Comparison of ENCODE assay signal across 8 cellular contexts in the genomic region with DNA sequence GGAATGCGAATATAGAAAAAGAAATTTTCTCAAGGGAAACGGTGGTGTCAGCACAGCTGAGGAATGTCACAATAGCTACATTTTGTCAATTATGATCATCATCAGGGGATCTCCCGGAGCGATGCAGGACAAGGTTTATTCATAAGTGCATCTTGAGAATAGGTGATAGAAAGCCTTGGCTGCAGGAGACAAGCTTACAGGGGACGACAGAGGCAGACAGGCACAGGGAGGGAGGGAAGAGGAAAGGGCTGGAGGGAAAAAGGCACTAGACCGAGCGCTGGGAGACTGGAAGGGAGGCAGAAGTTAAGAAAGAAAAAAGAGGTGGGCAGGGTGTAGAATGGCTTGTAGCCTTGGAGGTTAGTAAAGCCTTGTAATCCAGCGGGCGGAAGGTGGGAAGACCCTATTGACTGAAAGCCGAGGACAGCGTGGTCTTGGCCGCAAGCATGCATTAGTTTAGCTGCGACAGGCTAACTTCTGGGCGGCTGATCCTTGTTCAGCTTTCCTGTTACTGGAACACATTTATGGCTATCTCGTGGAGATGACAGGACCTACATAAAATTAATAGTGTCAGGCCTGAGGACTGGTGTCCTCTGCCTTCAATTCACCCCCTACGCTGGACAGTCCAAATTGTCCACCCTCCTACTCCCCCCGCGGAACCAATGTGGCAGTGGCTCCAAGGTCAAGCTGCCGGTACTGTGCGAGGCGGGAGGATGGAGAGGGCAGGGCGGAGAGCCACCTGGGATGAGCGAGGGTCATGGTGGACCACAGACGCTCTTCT. TPM values are rescaled to one million over a fixed set of nuclear protein-coding genes. Genes with fewer than 3 reads are reported as not detected.
DNase-seq lines count a peak whose midpoint lies in the region; ATAC-seq, FAIRE-seq and TF ChIP-seq lines count a peak whose summit lies in the region.

No MANE protein-coding gene starts in this region.

- H3K27me3 Mint-ChIP-seq in neural crest cell (ENCODE audit: low read depth): no peaks in the 10 kb centered on the region

- DNase-seq in GM03348 (ENCODE audit: low spot score) (peak; percentile 36), T-helper 9 cell (peak; percentile 1), fibroblast of villous mesenchyme (ENCODE audit: low read depth) (peak; percentile 27), neural crest cell (ENCODE audit: low read depth, low spot score) (no peak), HPDE6-E6E7 (ENCODE audit: extremely low spot score) (no peak), frontal cortex (ENCODE audit: low spot score in 2 of 2) (no peak), GM20000 (ENCODE audit: low spot score) (no peak)

- no peaks in the 10 kb centered on the region for H3K9me3 Mint-ChIP-seq in neural crest cell

- no peak for ATAC-seq in GM21447 (IDR thresholded peaks at IDR 0.05; ENCODE audit: unreplicated experiment)

- H3K36me3 Mint-ChIP-seq in neural crest cell (ENCODE audit: low read depth): no peaks in the 10 kb centered on the region

- peaks cover 43% of the 10 kb centered on the region for H3K4me1 Mint-ChIP-seq in neural crest cell

- H3K4me3 ChIP-seq in fibroblast of villous mesenchyme (ENCODE audit: low read depth, low read length): peak overlapping the region; percentile 89

- TF ChIP-seq CTCF in fibroblast of villous mesenchyme (IDR thresholded peaks at IDR 0.05; ENCODE audit: insufficient read depth, low read depth, low read length): no peak
- TF ChIP-seq CTCF in neural crest cell (conservative IDR thresholded peaks at IDR 0.05): no peak
- no peak for TF ChIP-seq CTCF in GM20000 (IDR thresholded peaks at IDR 0.05; ENCODE audit: extremely low read depth, missing control alignments)

- no peak for FAIRE-seq in frontal cortex (lab: Jason Lieb, UNC)

- H3K4me3 Mint-ChIP-seq in neural crest cell: peak overlapping the region; percentile 98

- H3K27ac Mint-ChIP-seq in neural crest cell (ENCODE audit: unreplicated experiment): peak overlapping the region; percentile 98

RNA-seq across cellular contexts. Expression of gene NECTIN3, which starts 1.5 kb away (rescaled TPM):
- total RNA-seq in fibroblast of villous mesenchyme (89.5 and 140 TPM in 2 replicates), neural crest cell (39.8 and 40.9 TPM in 2 replicates), frontal cortex (157 TPM)

Comparison
In these comparisons a context has a peak if more than half of its experiments do, and no peak if none do; other contexts are left out.
1. DNase-seq: peak in GM03348 (single experiment), T-helper 9 cell (single experiment) and fibroblast of villous mesenchyme (single experiment); none in neural crest cell (single experiment), HPDE6-E6E7 (single experiment), frontal cortex (0 of 2) and GM20000 (single experiment).